In the genomic region with DNA sequence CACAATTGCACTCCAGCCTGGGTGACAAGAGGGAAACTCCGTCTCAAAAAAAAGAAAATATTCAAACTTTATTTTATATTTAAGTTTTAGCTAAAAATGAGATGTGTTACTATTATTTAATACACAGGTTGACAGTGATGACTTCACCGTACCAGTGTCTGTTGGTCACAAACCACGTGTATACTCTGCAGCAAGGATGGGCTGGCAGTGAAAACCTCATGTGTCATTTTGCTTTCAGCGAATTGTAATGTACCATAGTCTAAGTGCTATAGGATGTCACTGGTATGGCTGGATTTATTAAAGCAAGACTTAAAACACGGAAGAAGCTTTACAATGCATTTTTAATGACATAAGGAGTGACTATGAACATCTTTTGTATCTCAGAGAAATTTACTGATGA, we compare ENCODE assay signal across 8 cellular contexts. TPM values are rescaled to one million over a fixed set of nuclear protein-coding genes. Genes with fewer than 3 reads are reported as not detected.
"Had no signal": no experiment of that assay in that cellular context is flagged by ENCODE, and none has a peak within 500 bp of the region (broad histone marks: within the 10 kb centered on the region; RNA-seq: fewer than 3 reads in every experiment).

No MANE protein-coding gene starts in this region.

- FAIRE-seq: GM12878, GM12891, GM12892, GM18507, GM19239 had no signal

- DNase-seq: GDM1, GF-D8 had no signal

- H3K4me3 ChIP-seq: GM12878 had no signal

- ATAC-seq: GM12878 had no signal

RNA-seq across cellular contexts. Expression of gene NHLH2, which starts 28.1 kb away (rescaled TPM):
- total RNA-seq: G401, GM12878 had no signal
